36 cellular contexts compared by ENCODE assay signal in the genomic region with DNA sequence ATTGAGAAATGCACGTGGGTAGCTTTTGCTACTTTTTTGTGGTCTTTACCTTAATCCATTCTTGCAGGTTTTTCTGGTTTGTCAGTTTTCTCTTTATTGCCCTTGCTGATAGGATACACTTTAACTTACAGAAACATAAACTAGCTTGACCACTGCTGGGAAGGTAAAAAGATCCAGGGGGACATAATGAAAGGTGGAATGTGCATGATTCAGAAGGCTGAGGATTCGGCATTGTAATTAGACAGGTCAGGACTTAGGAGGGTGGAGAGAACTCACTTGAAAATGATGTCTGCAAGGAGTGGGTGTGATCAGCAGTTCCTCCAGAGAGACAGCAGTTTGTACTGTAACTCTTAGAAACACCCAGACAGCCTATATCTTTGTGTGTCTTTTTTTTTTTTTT. TPM values are rescaled to one million over a fixed set of nuclear protein-coding genes. Genes with fewer than 3 reads are reported as not detected.
"Had no signal": no experiment of that assay in that cellular context is flagged by ENCODE, and none has a peak within 500 bp of the region (broad histone marks: within the 10 kb centered on the region; RNA-seq: fewer than 3 reads in every experiment).

No MANE protein-coding gene starts in this region.

- DNase-seq: activated CD4-positive, alpha-beta T cell treated with anti-CD3 and anti-CD28 coated beads for 48 hours; activated CD4-positive, alpha-beta T cell treated with anti-CD3 and anti-CD28 coated beads, Interleukin-2, amount 50 U/mL, for 48 hours; activated CD8-positive, alpha-beta memory T cell treated with anti-CD3 and anti-CD28 coated beads for 24 hours; activated effector memory CD4-positive, alpha-beta T cell treated with anti-CD3 and anti-CD28 coated beads, Interleukin-2, amount 50 U/mL, for 16 hours; activated naive CD4-positive, alpha-beta T cell treated with anti-CD3 and anti-CD28 coated beads for 36 hours; activated naive CD8-positive, alpha-beta T cell treated with anti-CD3 and anti-CD28 coated beads for 36 hours; activated T-cell treated with anti-CD3 and anti-CD28 coated beads, Interleukin-2, amount 50 U/mL, for 1 hour; adrenal gland; caudate nucleus; cortex of kidney; gastrocnemius medialis; glutamatergic neuron; left ventricle myocardium superior; small intestine; stimulated activated CD4-positive, alpha-beta T cell treated with anti-CD3 and anti-CD28 coated beads, Interleukin-1b, Interleukin-23, amount 100 ng/mL, for 48 hours; stimulated activated CD4-positive, alpha-beta T cell treated with anti-CD3 and anti-CD28 coated beads, Interleukin-4, amount 100 ng/mL, for 4 hours; stimulated activated CD8-positive, alpha-beta memory T cell treated with anti-CD3 and anti-CD28 coated beads, Interleukin-4, amount 100 ng/mL, for 48 hours; stimulated activated naive CD8-positive, alpha-beta T cell treated with anti-CD3 and anti-CD28 coated beads, Interleukin-15, amount 100 ng/mL, for 72 hours; substantia nigra; upper lobe of left lung; WERI-Rb-1 had no signal

- H3K4me3 ChIP-seq: adrenal gland, ascending aorta, gastrocnemius medialis, upper lobe of left lung had no signal

- H3K27me3 ChIP-seq: adrenal gland, ascending aorta, gastrocnemius medialis, neutrophil, upper lobe of left lung had no signal

- H3K4me1 ChIP-seq: adrenal gland, ascending aorta, gastrocnemius medialis, upper lobe of left lung had no signal

- FAIRE-seq: endothelial cell of umbilical vein, islet of Langerhans, small intestine, TTC549 had no signal

- ATAC-seq: activated CD4-positive, CD25-positive, alpha-beta regulatory T cell treated with anti-CD3 and anti-CD28 coated beads, Interleukin-2, amount 50 U/mL, for 24 hours; gastrocnemius medialis; left ventricle myocardium superior; sciatic nerve; stimulated activated memory B cell treated with anti-CD40 and anti-IgM and Interleukin-4, amounts not matched to agents 10 μg/mL and 1 μg/mL and 100 μg/mL, for 72 hours; stimulated activated naive CD8-positive, alpha-beta T cell treated with anti-CD3 and anti-CD28 coated beads, Interleukin-15, amount 100 ng/mL, for 72 hours had no signal

- H3K36me3 ChIP-seq: adrenal gland, ascending aorta, gastrocnemius medialis, neutrophil, upper lobe of left lung, WERI-Rb-1 had no signal

- H3K27ac ChIP-seq: adrenal gland, ascending aorta, gastrocnemius medialis, neutrophil, upper lobe of left lung, WERI-Rb-1 had no signal

- H3K9me3 ChIP-seq: adrenal gland, ascending aorta, gastrocnemius medialis, neutrophil, upper lobe of left lung had no signal

RNA-seq across cellular contexts. Expression of gene TXNDC8, which starts 19.8 kb away (rescaled TPM):
- total RNA-seq: activated naive CD4-positive, alpha-beta T cell treated with anti-CD3 and anti-CD28 coated beads for 36 hours; activated naive CD8-positive, alpha-beta T cell treated with anti-CD3 and anti-CD28 coated beads for 36 hours; activated T-helper 1 cell treated with anti-CD3 and anti-CD28 coated beads, Interleukin-12 subunit alpha, Interleukin-12 subunit beta, Interleukin-2, Interleukin-4 antibody, amounts not matched to agents 30 ng/mL and 10 ng/mL and 1 ng/mL, durations not matched to agents 14 hours and 24 hours and 36 hours; adrenal gland; ascending aorta; chondrocyte; endothelial cell of umbilical vein; gastrocnemius medialis; left ventricle myocardium superior; lung microvascular endothelial cell; mucosa of gallbladder; osteocyte; posterior vena cava; sciatic nerve; T-helper 1 cell treated with Interleukin-12 subunit alpha and Interleukin-12 subunit beta and Interleukin-4 antibody, amounts not matched to agents 30 ng/mL and 1 ng/mL, for 36 hours; upper lobe of left lung had no signal
- polyA plus RNA-seq: adrenal gland, endothelial cell of umbilical vein, small intestine had no signal
